Comparison of ENCODE assay signal across 8 cellular contexts in genomic region chr1:236774926-236775325, GRCh38. TPM values are rescaled to one million over a fixed set of nuclear protein-coding genes. Genes with fewer than 3 reads are reported as not detected.
DNase-seq lines count a peak whose midpoint lies in the region; ATAC-seq and TF ChIP-seq lines count a peak whose summit lies in the region.

No MANE protein-coding gene starts in this region.

- no TSS peak for BruUV-seq in HCT116 (replicated peaks; lab: Mats Ljungman, UMichigan)

- no peak overlapping the region for H3K27ac Mint-ChIP-seq in CD4-positive, alpha-beta memory T cell

- ATAC-seq in HCT116: peak; percentile 86
- no peak for ATAC-seq in HG03159 (IDR thresholded peaks at IDR 0.05; ENCODE audit: unreplicated experiment)
- no peak for ATAC-seq in HG03135 (IDR thresholded peaks at IDR 0.05; ENCODE audit: unreplicated experiment)

- no peaks in the 10 kb centered on the region for H3K79me2 ChIP-seq in HCT116 (ENCODE audit: insufficient read depth, low read length)

- no peaks in the 10 kb centered on the region for H3K9me2 ChIP-seq in HCT116 (ENCODE audit: insufficient read depth)

- H3K4me3 ChIP-seq in HCT116 (replicated peaks in 1 of 2; ENCODE audit: low read depth in 1 of 2, low read length in 2 of 2): no peak overlapping the region
- no peak overlapping the region for H3K4me3 ChIP-seq in lower leg skin (ENCODE audit: low read depth, poor library complexity, severe bottlenecking)
- no peak overlapping the region for H3K4me3 ChIP-seq in CD4-positive, alpha-beta memory T cell (ENCODE audit: low read length in 2 of 2)

- no peaks in the 10 kb centered on the region for H3K27me3 ChIP-seq in HCT116 (ENCODE audit: insufficient read depth, low read length)
- H3K27me3 ChIP-seq in CD4-positive, alpha-beta memory T cell (ENCODE audit: insufficient read depth, low read length): peaks cover 3% of the 10 kb centered on the region

- intact Hi-C loops in HCT116 (cut with micrococcal nuclease) (no loop called here), lower leg skin (cut with DNase I; ENCODE audit: low total_unique reads) (no loop called here)
- intact Hi-C loops in CD4-positive, alpha-beta memory T cell (cut with micrococcal nuclease): no loop called here

- no peaks in the 10 kb centered on the region for H3K4me1 ChIP-seq in HCT116 (ENCODE audit: control insufficient read depth in 1 of 2, insufficient read depth in 2 of 2, low read length in 2 of 2)
- H3K4me1 ChIP-seq in CD4-positive, alpha-beta memory T cell (ENCODE audit: insufficient read depth, low read length): no peaks in the 10 kb centered on the region

- RAD21 ChIA-PET in HCT116 (lab: Charles Lee; ENCODE audit: low non-redundant PET in 1 of 2, low total read pairs in 2 of 2, uncharacterized antibody in 2 of 2, unreplicated experiment in 2 of 2): no interaction called here

- peak; percentile 32 to 37 (median 32); a peak in 4 of 6 replicates for TF ChIP-seq CTCF in HCT116 (IDR thresholded peaks at IDR 0.05 in 2 of 3, conservative IDR thresholded peaks at IDR 0.05 in 1 of 3; ENCODE audit: borderline replicate concordance in 1 of 3, insufficient read depth in 1 of 3, low read depth in 2 of 3, low read length in 2 of 3)
- TF ChIP-seq CTCF in lower leg skin (IDR thresholded peaks at IDR 0.05): no peak

- peaks cover 0 to 27% (median 16%) of the 10 kb centered on the region in 8 donors for H3K9me3 Mint-ChIP-seq in CD4-positive, alpha-beta memory T cell

- H3K36me3 ChIP-seq in HCT116 (ENCODE audit: control insufficient read depth in 1 of 2, insufficient read depth in 2 of 2, low read length in 2 of 2): no peaks in the 10 kb centered on the region
- no peaks in the 10 kb centered on the region for H3K36me3 ChIP-seq in CD4-positive, alpha-beta memory T cell (ENCODE audit: insufficient read depth, low read length)

- TF ChIP-seq RAD21 in HCT116 (IDR thresholded peaks at IDR 0.05; ENCODE audit: low read depth): peak; percentile 43

- TF ChIP-seq POLR2A in HCT116 (IDR thresholded peaks at IDR 0.05; ENCODE audit: borderline replicate concordance, extremely low read depth, insufficient read depth, insufficient read length) (no peak), lower leg skin (IDR thresholded peaks at IDR 0.05) (no peak)

- peak; percentile 25 for DNase-seq in AG08395 (ENCODE audit: low spot score)
- peak; percentile 10 for DNase-seq in HCT116 (ENCODE audit: low read depth, low spot score)
- DNase-seq in amniotic epithelial cell (ENCODE audit: low read depth): peak; percentile 43
- peak; percentile 43 for DNase-seq in iris pigment epithelial cell (ENCODE audit: low read depth)
- DNase-seq in lower leg skin (ENCODE audit: low spot score in 2 of 2): no peak
- no peak for DNase-seq in CD4-positive, alpha-beta memory T cell

- no peak overlapping the region for H3K4me3 Mint-ChIP-seq in CD4-positive, alpha-beta memory T cell

- H3K4me2 ChIP-seq in HCT116 (ENCODE audit: low read length): no peak overlapping the region

- H3K4me1 Mint-ChIP-seq in CD4-positive, alpha-beta memory T cell: no peaks in the 10 kb centered on the region

- H2AFZ ChIP-seq in HCT116 (ENCODE audit: low read depth, low read length, poor library complexity, severe bottlenecking): no peak overlapping the region

- POLR2A ChIA-PET in HCT116 (lab: Charles Lee): no interaction called here
- POLR2A ChIA-PET in CD4-positive, alpha-beta memory T cell (lab: Charles Lee; ENCODE audit: partially characterized antibody): no interaction called here

- no peak overlapping the region for H3K27ac ChIP-seq in HCT116 (ENCODE audit: low read depth, low read length)
- H3K27ac ChIP-seq in CD4-positive, alpha-beta memory T cell (ENCODE audit: low read depth, low read length): no peak overlapping the region

- 48 to 50% methylated on average over 3 of the region's 3 CpGs for WGBS in lower leg skin, 2 donors

- no peak overlapping the region for H3K9ac ChIP-seq in HCT116 (ENCODE audit: low read length)

- H4K20me1 ChIP-seq in HCT116 (ENCODE audit: insufficient read depth): no peaks in the 10 kb centered on the region

- 0 out of 4 replicates have a peak, but pooled peaks cover 0 to 3% of the 10 kb centered on the region in 2 experiments for H3K9me3 ChIP-seq in HCT116 (ENCODE audit: control insufficient read depth in 1 of 2, insufficient read depth in 1 of 2, low read depth in 1 of 2, low read length in 2 of 2)
- H3K9me3 ChIP-seq in CD4-positive, alpha-beta memory T cell (ENCODE audit: control insufficient read depth in 1 of 2, low read length in 2 of 2): no peaks in the 10 kb centered on the region

- peaks cover 0 to 12% of the 10 kb centered on the region in 2 donors for H3K36me3 Mint-ChIP-seq in CD4-positive, alpha-beta memory T cell

- CTCF ChIA-PET in HCT116 (lab: Charles Lee): no interaction called here
- CTCF ChIA-PET in CD4-positive, alpha-beta memory T cell (lab: Charles Lee; ENCODE audit: partially characterized antibody): no interaction called here

- peaks cover 14 to 24% of the 10 kb centered on the region in 2 donors for H3K27me3 Mint-ChIP-seq in CD4-positive, alpha-beta memory T cell

TF ChIP-seq in HCT116, 20 proteins besides CTCF, POLR2A, EP300 and RAD21:
- TF ChIP-seq SP1 (IDR thresholded peaks at IDR 0.05; ENCODE audit: low read depth): no peak

RNA-seq across cellular contexts. Expression of gene MTR, which starts 20.2 kb away (rescaled TPM):
- total RNA-seq in HCT116 (2021; ENCODE audit: unreplicated experiment) (24.6 TPM), lower leg skin (10 to 100 TPM; 16.3 to 34.0 (median 24.2) TPM)
- polyA plus RNA-seq in HCT116 (2012): 5.7 and 6.4 TPM in 2 replicates
- 10 to 100 TPM; 68.4 to 71.0 TPM for total RNA-seq in CD4-positive, alpha-beta memory T cell
- polyA plus RNA-seq in CD4-positive, alpha-beta memory T cell: 10 to 100 TPM in 1 of 2 donors, 1 to 10 TPM in 1; 5.6 to 22.5 TPM

Comparison
In these comparisons a context has a peak if more than half of its experiments do, and no peak if none do; other contexts are left out.
1. DNase-seq: peak in AG08395 (single experiment), HCT116 (single experiment), amniotic epithelial cell (single experiment) and iris pigment epithelial cell (single experiment); none in lower leg skin (0 of 2) and CD4-positive, alpha-beta memory T cell (0 of 5).
2. CTCF ChIP-seq: peak in HCT116 (3 of 3); none in lower leg skin (0 of 3).